Comparison of ENCODE assay signal across 18 cellular contexts in the genomic region with DNA sequence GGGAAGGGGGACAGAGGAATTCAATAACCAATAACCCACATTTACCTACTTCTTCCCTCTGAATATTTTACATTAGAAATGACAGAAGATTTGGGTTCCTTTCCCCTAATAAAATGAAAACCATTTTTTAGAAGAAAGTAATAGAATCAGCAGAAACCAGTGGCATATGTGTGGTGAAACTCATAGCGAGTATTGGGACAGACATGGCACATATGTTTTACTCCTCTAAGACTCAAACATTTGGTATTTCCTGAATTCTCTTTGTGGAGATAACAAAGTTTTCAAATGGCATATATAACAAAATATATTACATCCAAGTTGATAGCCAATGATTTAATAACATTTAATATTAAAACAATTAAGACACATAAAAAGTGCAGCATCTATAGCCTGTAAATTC. TPM values are rescaled to one million over a fixed set of nuclear protein-coding genes. Genes with fewer than 3 reads are reported as not detected.
A peak's percentile ranks its signal among the peaks of the same experiment; 100 is the strongest.
DNase-seq lines count a peak whose midpoint lies in the region; ATAC-seq and TF ChIP-seq lines count a peak whose summit lies in the region.
"Had no signal": no experiment of that assay in that cellular context is flagged by ENCODE, and none has a peak within 500 bp of the region (broad histone marks: within the 10 kb centered on the region; RNA-seq: fewer than 3 reads in every experiment).

No MANE protein-coding gene starts in this region.

- DNase-seq in HCEC 1CT (peak; percentile 51), amniotic epithelial cell (ENCODE audit: low read depth) (peak; percentile 64), fibroblast of pulmonary artery (ENCODE audit: low read depth) (peak; percentile 84), HPDE6-E6E7 (ENCODE audit: extremely low spot score) (no peak), right lobe of liver (no peak)
- DNase-seq in effector memory CD4-positive, alpha-beta T cell = no peak
- no peak for DNase-seq in CD4-positive, alpha-beta T cell
- DNase-seq: COR-L47, KG1, MM.1S, NCI-H1105, NCI-H1694 treated with DMSO at 0.1 percent for 48 hours, NCI-H446 treated with DMSO at 0.1 percent for 48 hours, NCI-H748 treated with DMSO at 0.1 percent for 48 hours, SK-N-SH had no signal

- POLR2A ChIA-PET in CD4-positive, alpha-beta T cell (lab: Charles Lee) = no interaction called here

- H3K36me3 ChIP-seq in effector memory CD4-positive, alpha-beta T cell (ENCODE audit: control insufficient read depth, insufficient read depth, low read length) = no peaks in the 10 kb centered on the region
- H3K36me3 ChIP-seq in right lobe of liver = no peaks in the 10 kb centered on the region

- no peaks in the 10 kb centered on the region for H3K27me3 ChIP-seq in effector memory CD4-positive, alpha-beta T cell (replicated peaks; ENCODE audit: control insufficient read depth, insufficient read depth, low read length, poor library complexity, severe bottlenecking)
- no peaks in the 10 kb centered on the region for H3K27me3 ChIP-seq in CD4-positive, alpha-beta T cell (ENCODE audit: control insufficient read depth, insufficient read depth, low read length)
- no peaks in the 10 kb centered on the region for H3K27me3 ChIP-seq in right lobe of liver

- TF ChIP-seq CTCF in fibroblast of pulmonary artery (IDR thresholded peaks at IDR 0.05; ENCODE audit: low read length, missing control alignments) (no peak), right lobe of liver (IDR thresholded peaks at IDR 0.05) (no peak)
- TF ChIP-seq CTCF in CD4-positive, alpha-beta T cell (IDR thresholded peaks at IDR 0.05) = no peak

- intact Hi-C loops in CD4-positive, alpha-beta T cell (cut with DNase I, micrococcal nuclease) = no loop called here
- intact Hi-C loops in right lobe of liver (cut with DNase I) = no loop called here

- H3K27ac ChIP-seq in effector memory CD4-positive, alpha-beta T cell (ENCODE audit: insufficient read depth, low read length, poor library complexity, severe bottlenecking) = no peak overlapping the region
- no peak overlapping the region for H3K27ac ChIP-seq in CD4-positive, alpha-beta T cell (ENCODE audit: low read depth, low read length)
- no peak overlapping the region for H3K27ac ChIP-seq in right lobe of liver
- H3K27ac ChIP-seq: C4-2B had no signal

- no peak for ATAC-seq in CD4-positive, alpha-beta T cell (ENCODE audit: poor library complexity)
- no peak for ATAC-seq in right lobe of liver
- ATAC-seq: Panc1, Right ventricle myocardium inferior had no signal

- H3K36me3 Mint-ChIP-seq in CD4-positive, alpha-beta T cell (ENCODE audit: low read depth) = no peaks in the 10 kb centered on the region

- no peak overlapping the region for H3K27ac Mint-ChIP-seq in CD4-positive, alpha-beta T cell

- H3K9me3 Mint-ChIP-seq in CD4-positive, alpha-beta T cell = no peaks in the 10 kb centered on the region

- no peaks in the 10 kb centered on the region for H3K4me1 Mint-ChIP-seq in CD4-positive, alpha-beta T cell (ENCODE audit: low read depth)

- H3K9me3 ChIP-seq in effector memory CD4-positive, alpha-beta T cell (ENCODE audit: control insufficient read depth, low read length) = no peaks in the 10 kb centered on the region
- no peaks in the 10 kb centered on the region for H3K9me3 ChIP-seq in CD4-positive, alpha-beta T cell (ENCODE audit: control insufficient read depth, low read length)
- no peaks in the 10 kb centered on the region for H3K9me3 ChIP-seq in right lobe of liver
- H3K9me3 ChIP-seq: SK-N-SH had no signal

- H3K27me3 Mint-ChIP-seq in CD4-positive, alpha-beta T cell = no peaks in the 10 kb centered on the region

- no peak for TF ChIP-seq POLR2A in right lobe of liver (IDR thresholded peaks at IDR 0.05)

- CTCF ChIA-PET in CD4-positive, alpha-beta T cell (lab: Charles Lee) = interaction anchor here (1.0 kb wide), 1 partner anchor 19 kb away, joined by 3 read pairs; no protein-coding TSS in a partner anchor

- H3K4me3 Mint-ChIP-seq in CD4-positive, alpha-beta T cell = no peak overlapping the region

- no peaks in the 10 kb centered on the region for H3K4me1 ChIP-seq in effector memory CD4-positive, alpha-beta T cell (ENCODE audit: control insufficient read depth, insufficient read depth, low read length, poor library complexity, severe bottlenecking)
- H3K4me1 ChIP-seq in right lobe of liver = no peaks in the 10 kb centered on the region

- H3K4me3 ChIP-seq in fibroblast of pulmonary artery (replicated peaks; ENCODE audit: low read depth, low read length) (no peak overlapping the region), right lobe of liver (no peak overlapping the region)
- H3K4me3 ChIP-seq in effector memory CD4-positive, alpha-beta T cell (ENCODE audit: insufficient read depth, low read depth, low read length, poor library complexity, severe bottlenecking) = no peak overlapping the region

- WGBS in right lobe of liver (ENCODE audit: insufficient coverage, low coverage, low lambda C conversion rate, missing lambda C conversion rate) = 88% methylated on average over 1 of the region's 1 CpG

RNA-seq across cellular contexts. Expression of gene BEND3, which starts 12.9 kb away (rescaled TPM):
- under 1 TPM; 0.82 to 0.92 TPM for total RNA-seq in CD4-positive, alpha-beta T cell
- total RNA-seq in right lobe of liver = 1 to 10 TPM in 4 of 6 experiments, under 1 TPM in 2; 0.83 to 2.7 (median 1.4) TPM

Comparison
In these comparisons a context has a peak if more than half of its experiments do, and no peak if none do; other contexts are left out.
1. DNase-seq: peak in HCEC 1CT (single experiment), amniotic epithelial cell (single experiment) and fibroblast of pulmonary artery (single experiment); none in effector memory CD4-positive, alpha-beta T cell (0 of 3), CD4-positive, alpha-beta T cell (0 of 10), HPDE6-E6E7 (single experiment) and right lobe of liver (0 of 3).